28 cellular contexts compared by ENCODE assay signal in the genomic region with DNA sequence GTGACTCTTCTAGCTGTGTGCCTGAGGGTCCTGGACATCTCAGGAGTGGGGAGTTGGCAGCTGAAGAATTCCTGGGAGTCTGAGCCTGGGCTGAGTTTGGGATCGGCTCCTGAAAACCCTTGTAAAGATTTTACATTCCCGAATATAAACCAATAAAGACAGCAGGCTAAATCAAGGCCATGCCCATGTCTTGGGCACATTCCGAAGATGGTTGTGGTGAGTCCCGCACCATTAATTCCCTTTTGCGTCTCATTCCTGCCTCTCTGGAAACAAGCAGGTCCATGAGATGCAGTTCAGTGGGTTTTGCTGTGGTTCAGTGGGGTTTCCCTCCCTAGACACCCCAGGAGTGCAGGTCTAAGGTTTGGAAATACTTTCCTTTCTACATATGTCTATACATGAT.
DNase-seq lines count a peak whose midpoint lies in the region; ATAC-seq, FAIRE-seq and TF ChIP-seq lines count a peak whose summit lies in the region.
"Had no signal": no experiment of that assay in that cellular context is flagged by ENCODE, and none has a peak within 500 bp of the region (broad histone marks: within the 10 kb centered on the region; RNA-seq: fewer than 3 reads in every experiment).

No MANE protein-coding gene starts in this region.

- H3K4me2 ChIP-seq in BLaER1 (peak overlapping the region; percentile 63), Karpas-422 (ENCODE audit: low read depth, low read length, poor library complexity, severe bottlenecking) (no peak overlapping the region)
- H3K4me2 ChIP-seq: GM23338 had no signal

- no peaks in the 10 kb centered on the region for H3K79me2 ChIP-seq in Karpas-422 (ENCODE audit: low read length)

- ATAC-seq in omental fat pad (ENCODE audit: low FRiP score) (no peak), HG03139 (IDR thresholded peaks at IDR 0.05; ENCODE audit: unreplicated experiment) (no peak)
- ATAC-seq: GM23338; HepG2; left ventricle myocardium superior; naive thymus-derived CD4-positive, alpha-beta T cell; T-cell had no signal

- no peak overlapping the region for H2AFZ ChIP-seq in Karpas-422 (ENCODE audit: low read length)
- H2AFZ ChIP-seq: GM23338 had no signal

- H3K27ac ChIP-seq in BLaER1, result peak overlapping the region; percentile 41
- H3K27ac ChIP-seq in Karpas-422 (ENCODE audit: low read length), result no peak overlapping the region
- H3K27ac ChIP-seq: esophagus squamous epithelium, skin epidermis, tibial artery had no signal

- FAIRE-seq in RCC 7860 (lab: Jason Lieb, UNC), result peak; percentile 90
- FAIRE-seq: HepG2, TTC549 had no signal

- H3K4me3 ChIP-seq in BLaER1 (no peak overlapping the region), Karpas-422 (ENCODE audit: low read length) (no peak overlapping the region)
- H3K4me3 ChIP-seq: esophagus squamous epithelium, GM23338, skin epidermis, tibial artery had no signal

- no peaks in the 10 kb centered on the region for H3K9me2 ChIP-seq in Karpas-422 (replicated peaks; ENCODE audit: insufficient read depth, low read length)

- H4K20me1 ChIP-seq in BLaER1, result no peaks in the 10 kb centered on the region
- H4K20me1 ChIP-seq in Karpas-422 (ENCODE audit: insufficient read depth, low read depth, low read length), result no peaks in the 10 kb centered on the region

- H3K36me3 ChIP-seq in BLaER1 (no peaks in the 10 kb centered on the region), Karpas-422 (ENCODE audit: insufficient read depth, low read length) (no peaks in the 10 kb centered on the region)
- H3K36me3 ChIP-seq: esophagus squamous epithelium, tibial artery had no signal

- H3K9ac ChIP-seq in BLaER1 (no peak overlapping the region), Karpas-422 (ENCODE audit: low read length) (no peak overlapping the region)

- DNase-seq in RCC 7860 (ENCODE audit: low spot score) (peak; percentile 59), glomerular visceral epithelial cell (ENCODE audit: extremely low spot score) (peak; percentile 82), renal cortical epithelial cell (ENCODE audit: low read depth) (peak; percentile 95), Karpas-422 (no peak), omental fat pad (ENCODE audit: low spot score) (no peak)
- DNase-seq in activated CD4-positive, alpha-beta T cell treated with anti-CD3 and anti-CD28 coated beads, Interleukin-2, amount 50 U/mL, for 4 hours, result no peak
- DNase-seq: activated CD4-positive, alpha-beta memory T cell treated with anti-CD3 and anti-CD28 coated beads, Interleukin-2, amount 10 ng/mL, durations not matched to agents 7 days and 5 days; activated CD4-positive, CD25-positive, alpha-beta regulatory T cell treated with anti-CD3 and anti-CD28 coated beads, Interleukin-2, amount 50 U/mL, for 72 hours; activated CD8-positive, alpha-beta memory T cell treated with anti-CD3 and anti-CD28 coated beads, Interleukin-2, amount 50 U/mL, for 48 hours; CD4-positive, CD25-positive, alpha-beta regulatory T cell; esophagus squamous epithelium; foreskin melanocyte; HFFc6; left ventricle myocardium superior; naive thymus-derived CD4-positive, alpha-beta T cell; NCI-H1105 treated with DMSO at 0.1 percent for 48 hours; NCI-H2029 treated with DMSO at 0.1 percent for 48 hours; NCI-H526; occipital lobe; SIG-M5; T-cell; tibial artery had no signal

- H3K27me3 ChIP-seq in BLaER1 (no peaks in the 10 kb centered on the region), Karpas-422 (ENCODE audit: low read length) (no peaks in the 10 kb centered on the region)

- no peak for TF ChIP-seq CTCF in omental fat pad (IDR thresholded peaks at IDR 0.05)

- H3K4me1 ChIP-seq in BLaER1 (peaks cover 29% of the 10 kb centered on the region), Karpas-422 (ENCODE audit: low read length) (no peaks in the 10 kb centered on the region)
- H3K4me1 ChIP-seq: esophagus squamous epithelium, tibial artery had no signal

- no peaks in the 10 kb centered on the region for H3K9me3 ChIP-seq in BLaER1
- no peaks in the 10 kb centered on the region for H3K9me3 ChIP-seq in Karpas-422 (ENCODE audit: low read length)
- H3K9me3 ChIP-seq: esophagus squamous epithelium, tibial artery had no signal

Comparison
In these comparisons a context has a peak if more than half of its experiments do, and no peak if none do; other contexts are left out.
1. DNase-seq: peak in RCC 7860 (single experiment), glomerular visceral epithelial cell (single experiment) and renal cortical epithelial cell (single experiment); none in Karpas-422 (single experiment), omental fat pad (single experiment) and activated CD4-positive, alpha-beta T cell treated with anti-CD3 and anti-CD28 coated beads, Interleukin-2, amount 50 U/mL, for 4 hours (0 of 2).